Comparison of ENCODE assay signal across 18 cellular contexts in genomic region chr14:91282954-91283645, GRCh38. TPM values are rescaled to one million over a fixed set of nuclear protein-coding genes. Genes with fewer than 3 reads are reported as not detected.
DNase-seq lines count a peak whose midpoint lies in the region; ATAC-seq, FAIRE-seq and TF ChIP-seq lines count a peak whose summit lies in the region.
"Had no signal": no experiment of that assay in that cellular context is flagged by ENCODE, and none has a peak within 500 bp of the region (broad histone marks: within the 10 kb centered on the region; RNA-seq: fewer than 3 reads in every experiment).

No MANE protein-coding gene starts in this region.

- H3K27ac ChIP-seq in BLaER1 treated with 17β-estradiol and CSF1 and Interleukin-3, amounts not matched to agents 10 nM and 100 nM = peak overlapping the region in 4 of 11 experiments; percentile 38 to 48 (median 44); a peak in 7 of 22 replicates
- H3K27ac ChIP-seq in GM23248 = peak overlapping the region; percentile 60; the same call in 1 of the 2 replicates
- no peak overlapping the region for H3K27ac ChIP-seq in coronary artery
- H3K27ac ChIP-seq in kidney (ENCODE audit: low read depth in 2 of 2, low read length in 2 of 2) = no peak overlapping the region
- H3K27ac ChIP-seq: SK-N-MC had no signal

- 73 to 78% methylated on average over 14 of the region's 14 CpGs for WGBS in GM23248 (ENCODE audit: low coverage in 1 of 2, low lambda C conversion rate in 2 of 2, missing lambda C conversion rate in 2 of 2), 2 experiments

- FAIRE-seq in kidney (lab: Jason Lieb, UNC) = no peak

- H2AFZ ChIP-seq in GM23248 = peak overlapping the region; percentile 65
- H2AFZ ChIP-seq: GM23338 had no signal

- H3K4me1 Mint-ChIP-seq in activated CD8-positive, alpha-beta T cell treated with anti-CD3 and anti-CD28 coated beads, Interleukin-2, amount 10 ng/mL, durations not matched to agents 7 days and 5 days (ENCODE audit: low read depth) = peaks cover 45% of the 10 kb centered on the region
- H3K4me1 Mint-ChIP-seq in naive B cell (peaks cover 22 to 32% (median 25%) of the 10 kb centered on the region in 3 donors), type B pancreatic cell (ENCODE audit: unreplicated experiment) (peaks cover 14% of the 10 kb centered on the region)
- H3K4me1 Mint-ChIP-seq: GM23338 had no signal

- intact Hi-C loops in kidney (cut with DNase I) = no loop called here

- TF ChIP-seq CTCF in coronary artery (IDR thresholded peaks at IDR 0.05) (no peak), type B pancreatic cell (conservative IDR thresholded peaks at IDR 0.05) (no peak), kidney (IDR thresholded peaks at IDR 0.05; ENCODE audit: borderline replicate concordance, extremely low read depth, insufficient read depth) (no peak)

- H3F3A ChIP-seq in GM23248 (ENCODE audit: insufficient read depth) = peaks cover 20% of the 10 kb centered on the region

- no peak overlapping the region for H3K4me3 ChIP-seq in BLaER1 treated with 17β-estradiol and CSF1 and Interleukin-3, amounts not matched to agents 10 nM and 100 nM
- H3K4me3 ChIP-seq in GM23248 (no peak overlapping the region), coronary artery (no peak overlapping the region), kidney (ENCODE audit: low read length in 2 of 2) (no peak overlapping the region)
- H3K4me3 ChIP-seq: GM23338, SK-N-MC had no signal

- peaks cover 13 to 40% (median 33%) of the 10 kb centered on the region in 10 experiments for H3K4me1 ChIP-seq in BLaER1 treated with 17β-estradiol and CSF1 and Interleukin-3, amounts not matched to agents 10 nM and 100 nM
- H3K4me1 ChIP-seq in GM23248 (ENCODE audit: insufficient read depth) = peaks cover 24% of the 10 kb centered on the region
- peaks cover 0 to 4% of the 10 kb centered on the region in 2 donors for H3K4me1 ChIP-seq in kidney (ENCODE audit: control insufficient read depth in 1 of 2, insufficient read depth in 1 of 2, low read depth in 1 of 2, low read length in 2 of 2)

- H3K27me3 Mint-ChIP-seq in activated CD8-positive, alpha-beta T cell treated with anti-CD3 and anti-CD28 coated beads, Interleukin-2, amount 10 ng/mL, durations not matched to agents 7 days and 5 days (ENCODE audit: low read depth) = no peaks in the 10 kb centered on the region
- H3K27me3 Mint-ChIP-seq in naive B cell (no peaks in the 10 kb centered on the region), type B pancreatic cell (no peaks in the 10 kb centered on the region)

- peaks cover 89% of the 10 kb centered on the region for H3K36me3 Mint-ChIP-seq in activated CD8-positive, alpha-beta T cell treated with anti-CD3 and anti-CD28 coated beads, Interleukin-2, amount 10 ng/mL, durations not matched to agents 7 days and 5 days (ENCODE audit: low read depth)
- H3K36me3 Mint-ChIP-seq in naive B cell (peaks cover 8 to 39% of the 10 kb centered on the region in 2 donors), type B pancreatic cell (peaks cover 7% of the 10 kb centered on the region)

- H3K4me2 ChIP-seq in BLaER1 treated with 17β-estradiol and CSF1 and Interleukin-3, amounts not matched to agents 10 nM and 100 nM = peak overlapping the region in 7 of 11 experiments; percentile 0 to 85 (median 68); a peak in 11 of 22 replicates
- peak overlapping the region; percentile 47 for H3K4me2 ChIP-seq in GM23248 (ENCODE audit: unreplicated experiment)
- H3K4me2 ChIP-seq: GM23338 had no signal

- H3K27ac Mint-ChIP-seq in activated CD8-positive, alpha-beta T cell treated with anti-CD3 and anti-CD28 coated beads, Interleukin-2, amount 10 ng/mL, durations not matched to agents 7 days and 5 days = peak overlapping the region; percentile 79
- peak overlapping the region in 5 of 6 donors; percentile 21 to 81 (median 69) for H3K27ac Mint-ChIP-seq in naive B cell
- no peak overlapping the region for H3K27ac Mint-ChIP-seq in type B pancreatic cell

- no peak for ATAC-seq in activated CD8-positive, alpha-beta T cell treated with anti-CD3 and anti-CD28 coated beads, Interleukin-2, amount 10 ng/mL, durations not matched to agents 7 days and 5 days
- no peak for ATAC-seq in naive B cell (ENCODE audit: low read depth in 2 of 2)
- ATAC-seq: GM23338 had no signal

- peaks cover 54 to 95% (median 88%) of the 10 kb centered on the region in 11 experiments for H3K36me3 ChIP-seq in BLaER1 treated with 17β-estradiol and CSF1 and Interleukin-3, amounts not matched to agents 10 nM and 100 nM
- no peaks in the 10 kb centered on the region for H3K36me3 ChIP-seq in GM23248 (ENCODE audit: low read depth)
- H3K36me3 ChIP-seq in kidney (ENCODE audit: control insufficient read depth in 1 of 2, insufficient read depth in 2 of 2, low read length in 2 of 2) = peaks cover 5 to 12% of the 10 kb centered on the region in 2 donors

- H3K9me2 ChIP-seq in GM23248 (ENCODE audit: insufficient read depth) = no peaks in the 10 kb centered on the region

- in situ Hi-C loops in GM23248 (cut with MboI) = loop anchor here (5.0 kb wide), 1 partner anchor 106 kb away; no protein-coding TSS in a partner anchor

- CTCF ChIA-PET in activated CD8-positive, alpha-beta T cell treated with anti-CD3 and anti-CD28 coated beads, Interleukin-2, amount 10 ng/mL, durations not matched to agents 7 days and 5 days (lab: Charles Lee) = interaction anchor here (0.6 to 1.1 kb wide), 2 partner anchors 15 to 106 kb away, joined by 3 to 5 read pairs; no protein-coding TSS in a partner anchor

- DNase-seq in GM23248 (no peak), naive B cell (no peak), DMS 273 treated with DMSO at 0.1 percent for 48 hours (lab: John Stamatoyannopoulos, UW) (no peak), coronary artery (ENCODE audit: low spot score) (no peak), type B pancreatic cell (ENCODE audit: extremely low spot score, unreplicated experiment) (no peak), kidney (no peak)
- DNase-seq in activated CD8-positive, alpha-beta T cell treated with anti-CD3 and anti-CD28 coated beads, Interleukin-2, amount 10 ng/mL, durations not matched to agents 7 days and 5 days = no peak
- DNase-seq: activated effector memory CD4-positive, alpha-beta T cell treated with Interleukin-2 at 50 U/mL for 16 hours; C1 segment of cervical spinal cord; GF-D8; KG1; NCI-H2029 treated with DMSO at 0.1 percent for 48 hours; retina; stimulated activated CD4-positive, alpha-beta T cell treated with anti-CD3 and anti-CD28 coated beads, Interleukin-4, amount 100 ng/mL, for 24 hours; stimulated activated naive CD4-positive, alpha-beta T cell treated with Interleukin-2 at 50 U/mL for 16 hours had no signal

- H4K20me1 ChIP-seq in BLaER1 treated with 17β-estradiol and CSF1 and Interleukin-3, amounts not matched to agents 10 nM and 100 nM = peaks cover 0 to 14% (median 0%) of the 10 kb centered on the region in 11 experiments; a peak in 4 of 22 replicates
- no peaks in the 10 kb centered on the region for H4K20me1 ChIP-seq in GM23248 (ENCODE audit: insufficient read depth)

- no peaks in the 10 kb centered on the region for H3K27me3 ChIP-seq in BLaER1 treated with 17β-estradiol and CSF1 and Interleukin-3, amounts not matched to agents 10 nM and 100 nM
- no peaks in the 10 kb centered on the region for H3K27me3 ChIP-seq in GM23248 (replicated peaks; ENCODE audit: insufficient read depth)

- POLR2A ChIA-PET in activated CD8-positive, alpha-beta T cell treated with anti-CD3 and anti-CD28 coated beads, Interleukin-2, amount 10 ng/mL, durations not matched to agents 7 days and 5 days (lab: Charles Lee) = no interaction called here

- no peaks in the 10 kb centered on the region for H3K79me2 ChIP-seq in GM23248 (ENCODE audit: insufficient read depth)

- peak overlapping the region in 4 of 11 experiments; percentile 25 to 46 (median 44); a peak in 6 of 22 replicates for H3K9ac ChIP-seq in BLaER1 treated with 17β-estradiol and CSF1 and Interleukin-3, amounts not matched to agents 10 nM and 100 nM
- H3K9ac ChIP-seq in GM23248 (peak overlapping the region; percentile 12; the same call in 1 of the 2 replicates), kidney (ENCODE audit: low read length in 2 of 2) (no peak overlapping the region)

- no peaks in the 10 kb centered on the region for H3K9me3 ChIP-seq in BLaER1 treated with 17β-estradiol and CSF1 and Interleukin-3, amounts not matched to agents 10 nM and 100 nM (replicated peaks in 1 of 11)
- H3K9me3 ChIP-seq in GM23248 (ENCODE audit: low read depth) (no peaks in the 10 kb centered on the region), kidney (ENCODE audit: control insufficient read depth in 1 of 2, low read length in 2 of 2) (no peaks in the 10 kb centered on the region)

- H3K4me3 Mint-ChIP-seq in activated CD8-positive, alpha-beta T cell treated with anti-CD3 and anti-CD28 coated beads, Interleukin-2, amount 10 ng/mL, durations not matched to agents 7 days and 5 days = no peak overlapping the region
- no peak overlapping the region for H3K4me3 Mint-ChIP-seq in naive B cell
- H3K4me3 Mint-ChIP-seq in type B pancreatic cell = no peak overlapping the region
- H3K4me3 Mint-ChIP-seq: GM23338 had no signal

- H3K9me3 Mint-ChIP-seq in activated CD8-positive, alpha-beta T cell treated with anti-CD3 and anti-CD28 coated beads, Interleukin-2, amount 10 ng/mL, durations not matched to agents 7 days and 5 days (ENCODE audit: insufficient read depth) = no peaks in the 10 kb centered on the region
- H3K9me3 Mint-ChIP-seq in naive B cell = peaks cover 0 to 3% (median 0%) of the 10 kb centered on the region in 7 donors
- H3K9me3 Mint-ChIP-seq in type B pancreatic cell = no peaks in the 10 kb centered on the region
- H3K9me3 Mint-ChIP-seq: GM23338 had no signal

RNA-seq across cellular contexts. Expression of gene GPR68, which starts 38.6 kb away (rescaled TPM):
- 8.6 and 10.6 TPM in 2 replicates for total RNA-seq in GM23248 (2014; rRNA removed; shearing (Covaris generic))
- polyA plus RNA-seq in GM23248 (2016; fragmentation: Nextera tagmentation; extraction: Ambion mirVana) (5.1 and 5.7 TPM in 2 replicates), naive B cell (ENCODE audit: low read depth in 6 of 6) (under 1 TPM in 5 of 6 donors, not detected in 1; 0.11 to 0.58 (median 0.23) TPM), kidney (ENCODE audit: insufficient read depth, low read depth, low replicate concordance) (0.82 TPM)
- total RNA-seq in activated CD8-positive, alpha-beta T cell treated with anti-CD3 and anti-CD28 coated beads, Interleukin-2, amount 10 ng/mL, durations not matched to agents 7 days and 5 days = 10 to 100 TPM; 44.6 to 45.3 TPM
- total RNA-seq in type B pancreatic cell (ENCODE audit: low replicate concordance) (0.33 and 0.58 TPM in 2 replicates), kidney (1.7 TPM)
